In the genomic region with DNA sequence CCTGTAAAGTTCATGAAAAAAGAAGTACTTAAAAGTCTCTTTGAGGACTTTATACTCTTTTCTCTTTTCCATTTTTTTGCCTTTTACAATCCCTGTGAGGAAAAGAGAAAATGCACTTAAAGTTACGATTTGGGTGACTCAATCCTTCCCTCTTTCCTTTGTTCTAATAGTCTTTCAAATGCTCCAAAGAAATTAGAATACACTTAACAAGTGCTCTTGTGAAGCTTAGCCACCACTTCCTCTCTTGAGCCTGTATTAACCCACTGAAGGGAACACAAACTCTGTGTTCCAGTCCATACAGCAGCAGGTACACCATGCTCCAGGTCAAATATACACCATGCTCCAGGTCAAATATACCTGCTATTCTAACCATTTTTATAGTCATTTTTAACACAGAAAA, we compare ENCODE assay signal across 1 cellular context.
TF ChIP-seq lines count a peak whose summit lies in the region.

No MANE protein-coding gene starts in this region.

TF ChIP-seq in GM23338, 12 proteins besides CTCF, POLR2A, EP300 and RAD21 (continued from another document):
- TF ChIP-seq, protein P1, sequence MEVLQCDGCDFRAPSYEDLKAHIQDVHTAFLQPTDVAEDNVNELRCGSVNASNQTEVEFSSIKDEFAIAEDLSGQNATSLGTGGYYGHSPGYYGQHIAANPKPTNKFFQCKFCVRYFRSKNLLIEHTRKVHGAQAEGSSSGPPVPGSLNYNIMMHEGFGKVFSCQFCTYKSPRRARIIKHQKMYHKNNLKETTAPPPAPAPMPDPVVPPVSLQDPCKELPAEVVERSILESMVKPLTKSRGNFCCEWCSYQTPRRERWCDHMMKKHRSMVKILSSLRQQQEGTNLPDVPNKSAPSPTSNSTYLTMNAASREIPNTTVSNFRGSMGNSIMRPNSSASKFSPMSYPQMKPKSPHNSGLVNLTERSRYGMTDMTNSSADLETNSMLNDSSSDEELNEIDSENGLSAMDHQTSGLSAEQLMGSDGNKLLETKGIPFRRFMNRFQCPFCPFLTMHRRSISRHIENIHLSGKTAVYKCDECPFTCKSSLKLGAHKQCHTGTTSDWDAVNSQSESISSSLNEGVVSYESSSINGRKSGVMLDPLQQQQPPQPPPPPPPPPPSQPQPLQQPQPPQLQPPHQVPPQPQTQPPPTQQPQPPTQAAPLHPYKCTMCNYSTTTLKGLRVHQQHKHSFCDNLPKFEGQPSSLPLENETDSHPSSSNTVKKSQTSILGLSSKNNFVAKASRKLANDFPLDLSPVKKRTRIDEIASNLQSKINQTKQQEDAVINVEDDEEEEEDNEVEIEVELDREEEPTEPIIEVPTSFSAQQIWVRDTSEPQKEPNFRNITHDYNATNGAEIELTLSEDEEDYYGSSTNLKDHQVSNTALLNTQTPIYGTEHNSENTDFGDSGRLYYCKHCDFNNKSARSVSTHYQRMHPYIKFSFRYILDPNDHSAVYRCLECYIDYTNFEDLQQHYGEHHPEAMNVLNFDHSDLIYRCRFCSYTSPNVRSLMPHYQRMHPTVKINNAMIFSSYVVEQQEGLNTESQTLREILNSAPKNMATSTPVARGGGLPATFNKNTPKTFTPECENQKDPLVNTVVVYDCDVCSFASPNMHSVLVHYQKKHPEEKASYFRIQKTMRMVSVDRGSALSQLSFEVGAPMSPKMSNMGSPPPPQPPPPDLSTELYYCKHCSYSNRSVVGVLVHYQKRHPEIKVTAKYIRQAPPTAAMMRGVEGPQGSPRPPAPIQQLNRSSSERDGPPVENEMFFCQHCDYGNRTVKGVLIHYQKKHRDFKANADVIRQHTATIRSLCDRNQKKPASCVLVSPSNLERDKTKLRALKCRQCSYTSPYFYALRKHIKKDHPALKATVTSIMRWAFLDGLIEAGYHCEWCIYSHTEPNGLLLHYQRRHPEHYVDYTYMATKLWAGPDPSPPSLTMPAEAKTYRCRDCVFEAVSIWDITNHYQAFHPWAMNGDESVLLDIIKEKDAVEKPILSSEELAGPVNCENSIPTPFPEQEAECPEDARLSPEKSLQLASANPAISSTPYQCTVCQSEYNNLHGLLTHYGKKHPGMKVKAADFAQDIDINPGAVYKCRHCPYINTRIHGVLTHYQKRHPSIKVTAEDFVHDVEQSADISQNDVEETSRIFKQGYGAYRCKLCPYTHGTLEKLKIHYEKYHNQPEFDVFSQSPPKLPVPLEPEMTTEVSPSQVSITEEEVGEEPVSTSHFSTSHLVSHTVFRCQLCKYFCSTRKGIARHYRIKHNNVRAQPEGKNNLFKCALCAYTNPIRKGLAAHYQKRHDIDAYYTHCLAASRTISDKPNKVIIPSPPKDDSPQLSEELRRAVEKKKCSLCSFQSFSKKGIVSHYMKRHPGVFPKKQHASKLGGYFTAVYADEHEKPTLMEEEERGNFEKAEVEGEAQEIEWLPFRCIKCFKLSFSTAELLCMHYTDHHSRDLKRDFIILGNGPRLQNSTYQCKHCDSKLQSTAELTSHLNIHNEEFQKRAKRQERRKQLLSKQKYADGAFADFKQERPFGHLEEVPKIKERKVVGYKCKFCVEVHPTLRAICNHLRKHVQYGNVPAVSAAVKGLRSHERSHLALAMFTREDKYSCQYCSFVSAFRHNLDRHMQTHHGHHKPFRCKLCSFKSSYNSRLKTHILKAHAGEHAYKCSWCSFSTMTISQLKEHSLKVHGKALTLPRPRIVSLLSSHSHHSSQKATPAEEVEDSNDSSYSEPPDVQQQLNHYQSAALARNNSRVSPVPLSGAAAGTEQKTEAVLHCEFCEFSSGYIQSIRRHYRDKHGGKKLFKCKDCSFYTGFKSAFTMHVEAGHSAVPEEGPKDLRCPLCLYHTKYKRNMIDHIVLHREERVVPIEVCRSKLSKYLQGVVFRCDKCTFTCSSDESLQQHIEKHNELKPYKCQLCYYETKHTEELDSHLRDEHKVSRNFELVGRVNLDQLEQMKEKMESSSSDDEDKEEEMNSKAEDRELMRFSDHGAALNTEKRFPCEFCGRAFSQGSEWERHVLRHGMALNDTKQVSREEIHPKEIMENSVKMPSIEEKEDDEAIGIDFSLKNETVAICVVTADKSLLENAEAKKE (CRISPR knock-in tag; IDR thresholded peaks at IDR 0.05), result no peak
- TF ChIP-seq, protein P2, sequence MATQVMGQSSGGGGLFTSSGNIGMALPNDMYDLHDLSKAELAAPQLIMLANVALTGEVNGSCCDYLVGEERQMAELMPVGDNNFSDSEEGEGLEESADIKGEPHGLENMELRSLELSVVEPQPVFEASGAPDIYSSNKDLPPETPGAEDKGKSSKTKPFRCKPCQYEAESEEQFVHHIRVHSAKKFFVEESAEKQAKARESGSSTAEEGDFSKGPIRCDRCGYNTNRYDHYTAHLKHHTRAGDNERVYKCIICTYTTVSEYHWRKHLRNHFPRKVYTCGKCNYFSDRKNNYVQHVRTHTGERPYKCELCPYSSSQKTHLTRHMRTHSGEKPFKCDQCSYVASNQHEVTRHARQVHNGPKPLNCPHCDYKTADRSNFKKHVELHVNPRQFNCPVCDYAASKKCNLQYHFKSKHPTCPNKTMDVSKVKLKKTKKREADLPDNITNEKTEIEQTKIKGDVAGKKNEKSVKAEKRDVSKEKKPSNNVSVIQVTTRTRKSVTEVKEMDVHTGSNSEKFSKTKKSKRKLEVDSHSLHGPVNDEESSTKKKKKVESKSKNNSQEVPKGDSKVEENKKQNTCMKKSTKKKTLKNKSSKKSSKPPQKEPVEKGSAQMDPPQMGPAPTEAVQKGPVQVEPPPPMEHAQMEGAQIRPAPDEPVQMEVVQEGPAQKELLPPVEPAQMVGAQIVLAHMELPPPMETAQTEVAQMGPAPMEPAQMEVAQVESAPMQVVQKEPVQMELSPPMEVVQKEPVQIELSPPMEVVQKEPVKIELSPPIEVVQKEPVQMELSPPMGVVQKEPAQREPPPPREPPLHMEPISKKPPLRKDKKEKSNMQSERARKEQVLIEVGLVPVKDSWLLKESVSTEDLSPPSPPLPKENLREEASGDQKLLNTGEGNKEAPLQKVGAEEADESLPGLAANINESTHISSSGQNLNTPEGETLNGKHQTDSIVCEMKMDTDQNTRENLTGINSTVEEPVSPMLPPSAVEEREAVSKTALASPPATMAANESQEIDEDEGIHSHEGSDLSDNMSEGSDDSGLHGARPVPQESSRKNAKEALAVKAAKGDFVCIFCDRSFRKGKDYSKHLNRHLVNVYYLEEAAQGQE (IDR thresholded peaks at IDR 0.05; ENCODE audit: unreplicated experiment), result no peak
- TF ChIP-seq EZH2 (IDR thresholded peaks at IDR 0.05; ENCODE audit: low read depth, unreplicated experiment), result no peak
- TF ChIP-seq, protein P3, sequence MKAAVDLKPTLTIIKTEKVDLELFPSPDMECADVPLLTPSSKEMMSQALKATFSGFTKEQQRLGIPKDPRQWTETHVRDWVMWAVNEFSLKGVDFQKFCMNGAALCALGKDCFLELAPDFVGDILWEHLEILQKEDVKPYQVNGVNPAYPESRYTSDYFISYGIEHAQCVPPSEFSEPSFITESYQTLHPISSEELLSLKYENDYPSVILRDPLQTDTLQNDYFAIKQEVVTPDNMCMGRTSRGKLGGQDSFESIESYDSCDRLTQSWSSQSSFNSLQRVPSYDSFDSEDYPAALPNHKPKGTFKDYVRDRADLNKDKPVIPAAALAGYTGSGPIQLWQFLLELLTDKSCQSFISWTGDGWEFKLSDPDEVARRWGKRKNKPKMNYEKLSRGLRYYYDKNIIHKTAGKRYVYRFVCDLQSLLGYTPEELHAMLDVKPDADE (IDR thresholded peaks at IDR 0.05), result no peak
- no peak for TF ChIP-seq EZH2phosphoT487 (IDR thresholded peaks at IDR 0.05; ENCODE audit: unreplicated experiment)
- TF ChIP-seq CREB1 (CRISPR knock-in tag; IDR thresholded peaks at IDR 0.05; ENCODE audit: low read depth), result no peak
